ENCODE assay signal across 1 cellular context in genomic region chr4:152554742-152555141, GRCh38.
TF ChIP-seq lines count a peak whose summit lies in the region.

No MANE protein-coding gene starts in this region.

TF ChIP-seq in GM12878, 131 proteins besides CTCF, POLR2A, EP300 and RAD21:
- TF ChIP-seq FOXM1 (IDR thresholded peaks at IDR 0.05; ENCODE audit: low read depth, low read length) (no peak), SIX5 (IDR thresholded peaks at IDR 0.05; ENCODE audit: low read depth, low read length, severe bottlenecking) (no peak), BACH1 (IDR thresholded peaks at IDR 0.05; ENCODE audit: borderline replicate concordance) (no peak), ZBTB33 (IDR thresholded peaks at IDR 0.05) (no peak), ZNF207 (IDR thresholded peaks at IDR 0.05; ENCODE audit: borderline replicate concordance) (no peak), TCF3 (IDR thresholded peaks at IDR 0.05; ENCODE audit: borderline replicate concordance, insufficient read depth, low read depth, low read length) (no peak), SUPT20H (IDR thresholded peaks at IDR 0.05; ENCODE audit: borderline replicate concordance, control insufficient read depth, low read depth, low read length) (no peak), RB1 (IDR thresholded peaks at IDR 0.05; ENCODE audit: borderline replicate concordance) (no peak), NR2F1 (conservative IDR thresholded peaks at IDR 0.05) (no peak), TBL1XR1 (IDR thresholded peaks at IDR 0.05; ENCODE audit: low read depth, low read length) (no peak), RAD51 (IDR thresholded peaks at IDR 0.05) (no peak), KDM1A (IDR thresholded peaks at IDR 0.05; ENCODE audit: borderline replicate concordance) (no peak), SREBF1 (IDR thresholded peaks at IDR 0.05; ENCODE audit: low read length) (no peak), PRDM15 (CRISPR knock-in tag; IDR thresholded peaks at IDR 0.05) (no peak), RCOR1 (conservative IDR thresholded peaks at IDR 0.05; ENCODE audit: low read depth, low read length) (no peak), MEF2A (IDR thresholded peaks at IDR 0.05; ENCODE audit: insufficient read depth, low read depth, low read length) (no peak), E2F4 (IDR thresholded peaks at IDR 0.05; ENCODE audit: low read depth, low read length) (no peak), RELB (IDR thresholded peaks at IDR 0.05; ENCODE audit: low read depth) (no peak)
